In the genomic region with DNA sequence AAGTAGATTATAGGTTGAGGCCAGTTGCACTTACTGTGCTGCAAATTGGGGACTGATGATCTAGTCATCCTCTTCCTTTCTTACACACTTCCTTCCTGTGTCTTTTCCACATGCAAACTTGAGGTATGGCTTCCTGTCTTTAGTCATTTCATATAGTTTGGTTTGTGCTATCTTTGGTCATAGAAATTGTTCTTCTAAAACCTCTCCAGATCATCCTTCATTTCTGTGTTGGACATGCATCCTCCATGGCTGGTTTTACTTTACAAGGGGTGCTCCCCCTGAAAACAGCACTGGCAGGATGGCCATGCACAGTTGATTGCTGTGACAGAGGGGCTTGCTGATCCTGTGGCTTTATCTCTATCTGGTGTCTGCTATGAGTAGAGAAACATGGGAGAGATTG, we compare ENCODE assay signal across 12 cellular contexts. TPM values are rescaled to one million over a fixed set of nuclear protein-coding genes. Genes with fewer than 3 reads are reported as not detected.
DNase-seq lines count a peak whose midpoint lies in the region; ATAC-seq and TF ChIP-seq lines count a peak whose summit lies in the region.
"Had no signal": no experiment of that assay in that cellular context is flagged by ENCODE, and none has a peak within 500 bp of the region (broad histone marks: within the 10 kb centered on the region; RNA-seq: fewer than 3 reads in every experiment).

No MANE protein-coding gene starts in this region.

- H3K4me1 Mint-ChIP-seq in activated T-cell treated with anti-CD3 and anti-CD28 coated beads, Interleukin-2, amount 50 U/mL, for 4 hours (ENCODE audit: low read depth) = peaks cover 29% of the 10 kb centered on the region
- peaks cover 23% of the 10 kb centered on the region for H3K4me1 Mint-ChIP-seq in stimulated activated memory B cell treated with anti-CD40 and anti-IgM and Interleukin-4, amounts not matched to agents 10 μg/mL and 1 μg/mL and 100 μg/mL, for 72 hours
- H3K4me1 Mint-ChIP-seq in GM23338 = peaks cover 14% of the 10 kb centered on the region

- H3K27ac ChIP-seq in GM23338 (ENCODE audit: low read depth) = no peak overlapping the region
- H3K27ac ChIP-seq: foreskin keratinocyte had no signal

- no peaks in the 10 kb centered on the region for H3K27me3 ChIP-seq in GM23338 (ENCODE audit: insufficient read depth)
- H3K27me3 ChIP-seq: foreskin keratinocyte had no signal

- TF ChIP-seq CTCF in NB4 (IDR thresholded peaks at IDR 0.05; ENCODE audit: low read depth, low read length) = no peak
- TF ChIP-seq CTCF in GM23338 (conservative IDR thresholded peaks at IDR 0.05; ENCODE audit: low read depth in 2 of 2) = no peak

- no peaks in the 10 kb centered on the region for H3K9me2 ChIP-seq in GM23338 (ENCODE audit: insufficient read depth)

- peaks cover 13% of the 10 kb centered on the region for H4K20me1 ChIP-seq in GM23338 (replicated peaks; ENCODE audit: insufficient read depth)

- H3K9me3 Mint-ChIP-seq in activated T-cell treated with anti-CD3 and anti-CD28 coated beads, Interleukin-2, amount 50 U/mL, for 4 hours = no peaks in the 10 kb centered on the region
- H3K9me3 Mint-ChIP-seq in stimulated activated memory B cell treated with anti-CD40 and anti-IgM and Interleukin-4, amounts not matched to agents 10 μg/mL and 1 μg/mL and 100 μg/mL, for 72 hours = no peaks in the 10 kb centered on the region
- no peaks in the 10 kb centered on the region for H3K9me3 Mint-ChIP-seq in GM23338
- H3K9me3 Mint-ChIP-seq: neural crest cell had no signal

- no peak overlapping the region for H3K4me3 ChIP-seq in NB4 (ENCODE audit: low read depth, low read length)
- no peak overlapping the region for H3K4me3 ChIP-seq in GM23338

- H3F3A ChIP-seq in GM23338 (replicated peaks; ENCODE audit: low read depth) = no peaks in the 10 kb centered on the region

- H3K4me3 Mint-ChIP-seq in activated T-cell treated with anti-CD3 and anti-CD28 coated beads, Interleukin-2, amount 50 U/mL, for 4 hours = no peak overlapping the region
- no peak overlapping the region for H3K4me3 Mint-ChIP-seq in stimulated activated memory B cell treated with anti-CD40 and anti-IgM and Interleukin-4, amounts not matched to agents 10 μg/mL and 1 μg/mL and 100 μg/mL, for 72 hours
- no peak overlapping the region for H3K4me3 Mint-ChIP-seq in GM23338
- H3K4me3 Mint-ChIP-seq: neural crest cell had no signal

- peak; percentile 56 to 70 for ATAC-seq in activated T-cell treated with anti-CD3 and anti-CD28 coated beads, Interleukin-2, amount 50 U/mL, for 4 hours
- ATAC-seq in HG02678 (IDR thresholded peaks at IDR 0.05; ENCODE audit: unreplicated experiment) = peak; percentile 42
- ATAC-seq in stimulated activated memory B cell treated with anti-CD40 and anti-IgM and Interleukin-4, amounts not matched to agents 10 μg/mL and 1 μg/mL and 100 μg/mL, for 72 hours = peak; percentile 79
- no peak for ATAC-seq in GM23338
- no peak for ATAC-seq in HG03135 (IDR thresholded peaks at IDR 0.05; ENCODE audit: unreplicated experiment)
- ATAC-seq: foreskin keratinocyte had no signal

- no peak for DNase-seq in activated T-cell treated with anti-CD3 and anti-CD28 coated beads, Interleukin-2, amount 50 U/mL, for 4 hours
- DNase-seq in activated T-cell treated with anti-CD3 and anti-CD28 coated beads, Interleukin-2, amount 50 U/mL, for 1 hour = no peak
- peak; percentile 11 for DNase-seq in NB4 (ENCODE audit: low read depth)
- no peak for DNase-seq in GM23338 (ENCODE audit: low spot score)
- DNase-seq in NCI-H524 (lab: John Stamatoyannopoulos, UW) = no peak
- DNase-seq: amniotic stem cell, foreskin keratinocyte, NCI-H1417 treated with DMSO at 0.1 percent for 48 hours had no signal

- no peaks in the 10 kb centered on the region for H3K27me3 Mint-ChIP-seq in activated T-cell treated with anti-CD3 and anti-CD28 coated beads, Interleukin-2, amount 50 U/mL, for 4 hours (ENCODE audit: low read depth)
- H3K27me3 Mint-ChIP-seq in stimulated activated memory B cell treated with anti-CD40 and anti-IgM and Interleukin-4, amounts not matched to agents 10 μg/mL and 1 μg/mL and 100 μg/mL, for 72 hours = no peaks in the 10 kb centered on the region
- no peaks in the 10 kb centered on the region for H3K27me3 Mint-ChIP-seq in GM23338 (ENCODE audit: insufficient read depth, low read depth, poor library complexity)

- no peak overlapping the region for H2AFZ ChIP-seq in GM23338

- H3K4me1 ChIP-seq in GM23338 (ENCODE audit: insufficient read depth) = peaks cover 3% of the 10 kb centered on the region; the same call in 1 of the 2 replicates

- no peaks in the 10 kb centered on the region for H3K36me3 Mint-ChIP-seq in activated T-cell treated with anti-CD3 and anti-CD28 coated beads, Interleukin-2, amount 50 U/mL, for 4 hours (ENCODE audit: insufficient read depth)
- H3K36me3 Mint-ChIP-seq in stimulated activated memory B cell treated with anti-CD40 and anti-IgM and Interleukin-4, amounts not matched to agents 10 μg/mL and 1 μg/mL and 100 μg/mL, for 72 hours = peaks cover 14% of the 10 kb centered on the region
- H3K36me3 Mint-ChIP-seq in GM23338 (ENCODE audit: low read depth) = no peaks in the 10 kb centered on the region

- H3K27ac Mint-ChIP-seq in stimulated activated memory B cell treated with anti-CD40 and anti-IgM and Interleukin-4, amounts not matched to agents 10 μg/mL and 1 μg/mL and 100 μg/mL, for 72 hours = no peak overlapping the region
- no peak overlapping the region for H3K27ac Mint-ChIP-seq in GM23338

- H3K4me2 ChIP-seq in GM23338 = no peak overlapping the region

- peaks cover 7% of the 10 kb centered on the region for H3K79me2 ChIP-seq in GM23338 (replicated peaks; ENCODE audit: insufficient read depth)

- H3K36me3 ChIP-seq in GM23338 (ENCODE audit: insufficient read depth) = no peaks in the 10 kb centered on the region

- no peak for TF ChIP-seq POLR2A in NB4 (IDR thresholded peaks at IDR 0.05; ENCODE audit: extremely low read depth, insufficient read length)

TF ChIP-seq in GM23338, 12 proteins besides CTCF, POLR2A, EP300 and RAD21 (continues in another document):
- TF ChIP-seq NANOG (IDR thresholded peaks at IDR 0.05; ENCODE audit: borderline replicate concordance) = no peak
- no peak for TF ChIP-seq ZNF114 (CRISPR knock-in tag; IDR thresholded peaks at IDR 0.05)
- no peak for TF ChIP-seq JUNB (IDR thresholded peaks at IDR 0.05; ENCODE audit: unreplicated experiment)
- TF ChIP-seq, protein P1, sequence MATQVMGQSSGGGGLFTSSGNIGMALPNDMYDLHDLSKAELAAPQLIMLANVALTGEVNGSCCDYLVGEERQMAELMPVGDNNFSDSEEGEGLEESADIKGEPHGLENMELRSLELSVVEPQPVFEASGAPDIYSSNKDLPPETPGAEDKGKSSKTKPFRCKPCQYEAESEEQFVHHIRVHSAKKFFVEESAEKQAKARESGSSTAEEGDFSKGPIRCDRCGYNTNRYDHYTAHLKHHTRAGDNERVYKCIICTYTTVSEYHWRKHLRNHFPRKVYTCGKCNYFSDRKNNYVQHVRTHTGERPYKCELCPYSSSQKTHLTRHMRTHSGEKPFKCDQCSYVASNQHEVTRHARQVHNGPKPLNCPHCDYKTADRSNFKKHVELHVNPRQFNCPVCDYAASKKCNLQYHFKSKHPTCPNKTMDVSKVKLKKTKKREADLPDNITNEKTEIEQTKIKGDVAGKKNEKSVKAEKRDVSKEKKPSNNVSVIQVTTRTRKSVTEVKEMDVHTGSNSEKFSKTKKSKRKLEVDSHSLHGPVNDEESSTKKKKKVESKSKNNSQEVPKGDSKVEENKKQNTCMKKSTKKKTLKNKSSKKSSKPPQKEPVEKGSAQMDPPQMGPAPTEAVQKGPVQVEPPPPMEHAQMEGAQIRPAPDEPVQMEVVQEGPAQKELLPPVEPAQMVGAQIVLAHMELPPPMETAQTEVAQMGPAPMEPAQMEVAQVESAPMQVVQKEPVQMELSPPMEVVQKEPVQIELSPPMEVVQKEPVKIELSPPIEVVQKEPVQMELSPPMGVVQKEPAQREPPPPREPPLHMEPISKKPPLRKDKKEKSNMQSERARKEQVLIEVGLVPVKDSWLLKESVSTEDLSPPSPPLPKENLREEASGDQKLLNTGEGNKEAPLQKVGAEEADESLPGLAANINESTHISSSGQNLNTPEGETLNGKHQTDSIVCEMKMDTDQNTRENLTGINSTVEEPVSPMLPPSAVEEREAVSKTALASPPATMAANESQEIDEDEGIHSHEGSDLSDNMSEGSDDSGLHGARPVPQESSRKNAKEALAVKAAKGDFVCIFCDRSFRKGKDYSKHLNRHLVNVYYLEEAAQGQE (IDR thresholded peaks at IDR 0.05; ENCODE audit: unreplicated experiment) = no peak
- no peak for TF ChIP-seq EZH2 (IDR thresholded peaks at IDR 0.05; ENCODE audit: low read depth, unreplicated experiment)
- no peak for TF ChIP-seq POLR2AphosphoS5 (IDR thresholded peaks at IDR 0.05; ENCODE audit: low read depth)
- TF ChIP-seq ZNF331 (CRISPR knock-in tag; IDR thresholded peaks at IDR 0.05; ENCODE audit: low read depth) = no peak
- TF ChIP-seq CREB1 (CRISPR knock-in tag; IDR thresholded peaks at IDR 0.05; ENCODE audit: low read depth) = no peak
- no peak for TF ChIP-seq STAT1 (IDR thresholded peaks at IDR 0.05; ENCODE audit: unreplicated experiment)

RNA-seq across cellular contexts. Expression of a gene that starts 36.5 kb away (rescaled TPM):
- 10 to 100 TPM; 58.7 to 69.8 (median 68.4) TPM for total RNA-seq in activated T-cell treated with anti-CD3 and anti-CD28 coated beads, Interleukin-2, amount 50 U/mL, for 4 hours
- 25.4 and 27.6 TPM in 2 replicates for total RNA-seq in GM23338 (2014; rRNA removed; shearing (Covaris generic))
- polyA plus RNA-seq in GM23338 (2016; fragmentation: Nextera tagmentation; extraction: Ambion mirVana) = 4.6 and 7.0 TPM in 2 replicates

Comparison
In these comparisons a context has a peak if more than half of its experiments do, and no peak if none do; other contexts are left out.
1. ATAC-seq: peak in activated T-cell treated with anti-CD3 and anti-CD28 coated beads, Interleukin-2, amount 50 U/mL, for 4 hours (2 of 2), HG02678 (single experiment) and stimulated activated memory B cell treated with anti-CD40 and anti-IgM and Interleukin-4, amounts not matched to agents 10 μg/mL and 1 μg/mL and 100 μg/mL, for 72 hours (single experiment); none in GM23338 (single experiment) and HG03135 (single experiment).